In the genomic region with DNA sequence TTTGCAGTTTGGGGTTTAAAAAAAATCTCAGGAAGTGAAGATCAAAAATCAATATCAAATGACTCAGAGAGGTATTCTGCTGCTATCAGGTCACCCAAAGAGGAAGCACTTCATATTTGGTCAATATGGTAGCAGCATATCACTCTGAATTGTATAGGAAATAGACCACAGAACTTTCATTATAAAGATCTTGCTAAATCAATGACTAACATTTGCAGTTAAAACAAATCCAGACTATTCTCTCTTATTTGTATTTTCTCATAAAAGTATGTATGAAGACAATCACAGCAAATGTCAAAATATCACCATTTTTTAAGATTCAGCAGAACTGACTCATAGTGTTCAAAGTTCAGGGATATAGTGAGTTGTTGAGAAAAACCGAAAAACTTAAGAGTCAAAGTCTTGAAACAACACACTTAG, we compare ENCODE assay signal across 14 cellular contexts.
DNase-seq lines count a peak whose midpoint lies in the region; ATAC-seq lines count a peak whose summit lies in the region.
"Had no signal": no experiment of that assay in that cellular context is flagged by ENCODE, and none has a peak within 500 bp of the region (broad histone marks: within the 10 kb centered on the region; RNA-seq: fewer than 3 reads in every experiment).

No MANE protein-coding gene starts in this region.

- peaks cover 3% of the 10 kb centered on the region for H3K36me3 Mint-ChIP-seq in activated naive CD8-positive, alpha-beta T cell
- H3K36me3 Mint-ChIP-seq in natural killer cell treated with Interleukin-12 subunit alpha and Interleukin-12 subunit beta and Interleukin-15 and Interleukin-18, amount 100 ng/mL, for 72 hours: no peaks in the 10 kb centered on the region

- H3K9me3 Mint-ChIP-seq in activated naive CD8-positive, alpha-beta T cell (ENCODE audit: low read depth): no peaks in the 10 kb centered on the region
- H3K9me3 Mint-ChIP-seq in natural killer cell treated with Interleukin-12 subunit alpha and Interleukin-12 subunit beta and Interleukin-15 and Interleukin-18, amount 100 ng/mL, for 72 hours: no peaks in the 10 kb centered on the region

- peaks cover 42% of the 10 kb centered on the region for H3K4me1 Mint-ChIP-seq in activated naive CD8-positive, alpha-beta T cell (ENCODE audit: low read depth)
- peaks cover 21 to 25% of the 10 kb centered on the region in 2 donors for H3K4me1 Mint-ChIP-seq in natural killer cell treated with Interleukin-12 subunit alpha and Interleukin-12 subunit beta and Interleukin-15 and Interleukin-18, amount 100 ng/mL, for 72 hours (ENCODE audit: low read depth in 2 of 2)
- H3K4me1 Mint-ChIP-seq: activated B cell treated with CpG ODN at 0.5 μM for 24 hours had no signal

- peak; percentile 77 to 84 for ATAC-seq in activated CD4-positive, CD25-positive, alpha-beta regulatory T cell treated with anti-CD3 and anti-CD28 coated beads, Interleukin-2, amount 50 U/mL, for 24 hours
- peak; percentile 78 to 85 for ATAC-seq in natural killer cell treated with Interleukin-12 subunit alpha and Interleukin-12 subunit beta and Interleukin-15 and Interleukin-18, amount 100 ng/mL, for 72 hours
- ATAC-seq in GM21723 (IDR thresholded peaks at IDR 0.05; ENCODE audit: unreplicated experiment): no peak
- ATAC-seq: K562 had no signal

- peak overlapping the region; percentile 71 for H3K27ac Mint-ChIP-seq in activated naive CD8-positive, alpha-beta T cell
- peak overlapping the region; percentile 80 to 84 for H3K27ac Mint-ChIP-seq in natural killer cell treated with Interleukin-12 subunit alpha and Interleukin-12 subunit beta and Interleukin-15 and Interleukin-18, amount 100 ng/mL, for 72 hours
- H3K27ac Mint-ChIP-seq: activated B cell treated with CpG ODN at 0.5 μM for 24 hours had no signal

- peak overlapping the region; percentile 56 for H3K4me3 Mint-ChIP-seq in activated naive CD8-positive, alpha-beta T cell
- H3K4me3 Mint-ChIP-seq in natural killer cell treated with Interleukin-12 subunit alpha and Interleukin-12 subunit beta and Interleukin-15 and Interleukin-18, amount 100 ng/mL, for 72 hours: peak overlapping the region; percentile 51
- H3K4me3 Mint-ChIP-seq: activated B cell treated with CpG ODN at 0.5 μM for 24 hours had no signal

- H3K27me3 Mint-ChIP-seq in activated naive CD8-positive, alpha-beta T cell: no peaks in the 10 kb centered on the region
- peaks cover 6 to 12% of the 10 kb centered on the region in 2 donors for H3K27me3 Mint-ChIP-seq in natural killer cell treated with Interleukin-12 subunit alpha and Interleukin-12 subunit beta and Interleukin-15 and Interleukin-18, amount 100 ng/mL, for 72 hours

- DNase-seq in activated CD4-positive, CD25-positive, alpha-beta regulatory T cell treated with anti-CD3 and anti-CD28 coated beads, Interleukin-2, amount 50 U/mL, for 72 hours: no peak
- DNase-seq in HS-27A (ENCODE audit: low read depth): peak; percentile 11
- no peak for DNase-seq in natural killer cell treated with Interleukin-12 subunit alpha and Interleukin-12 subunit beta and Interleukin-15 and Interleukin-18, amount 100 ng/mL, for 72 hours (ENCODE audit: low spot score)
- no peak for DNase-seq in DMS114 treated with DMSO at 0.1 percent for 48 hours (lab: John Stamatoyannopoulos, UW; ENCODE audit: unreplicated experiment)
- DNase-seq in mucosa of gallbladder (ENCODE audit: low spot score): no peak
- DNase-seq: ACHN, activated B cell treated with CpG ODN at 0.5 μM for 24 hours, activated gamma-delta T cell, spleen, thyroid gland had no signal
